ENCODE assay signal across 18 cellular contexts in the genomic region with DNA sequence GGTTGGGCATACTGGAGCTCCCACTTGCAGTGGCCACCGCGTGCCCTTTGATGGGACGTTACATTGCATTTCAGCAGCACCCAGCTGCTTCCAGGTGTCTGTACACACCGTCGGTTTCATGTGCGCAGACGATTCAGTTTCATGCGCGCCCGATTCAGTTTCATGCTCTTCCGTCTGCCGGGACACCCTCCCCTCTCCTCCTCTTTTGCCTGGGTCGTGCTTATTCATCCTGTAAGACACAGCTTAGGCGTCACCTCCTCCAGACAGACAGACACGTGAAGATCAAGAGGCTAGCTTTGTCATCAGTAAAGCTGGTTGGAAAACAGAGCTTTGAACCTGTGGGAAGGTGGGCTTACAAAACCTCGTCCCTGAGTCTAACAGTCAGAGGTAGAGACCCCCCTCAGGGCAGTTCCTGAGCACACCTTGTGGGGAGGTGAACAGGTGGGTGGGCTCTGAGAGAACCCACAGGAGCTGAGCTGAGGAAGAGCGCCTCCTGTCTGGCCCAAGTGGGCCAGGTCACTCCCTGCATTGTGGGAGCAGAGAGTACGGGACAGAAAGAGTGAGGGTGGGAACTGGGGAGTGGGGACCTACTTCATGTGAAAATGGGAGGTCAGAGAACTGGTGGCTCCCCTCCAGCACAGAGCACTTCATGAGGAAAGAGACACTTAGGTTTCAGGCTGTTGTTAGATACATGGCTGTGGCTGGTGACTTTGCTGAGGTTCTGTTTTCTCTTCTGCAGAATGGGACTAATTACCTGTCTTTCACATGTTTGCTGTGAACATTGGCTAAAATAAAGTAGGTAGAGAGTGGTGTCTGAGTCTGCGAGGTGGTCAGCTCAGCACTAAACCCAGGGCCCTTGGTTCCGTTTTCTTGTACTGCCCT.
DNase-seq lines count a peak whose midpoint lies in the region; ATAC-seq, FAIRE-seq and TF ChIP-seq lines count a peak whose summit lies in the region.
"Had no signal": no experiment of that assay in that cellular context is flagged by ENCODE, and none has a peak within 500 bp of the region (broad histone marks: within the 10 kb centered on the region; RNA-seq: fewer than 3 reads in every experiment).

No MANE protein-coding gene starts in this region.

- peaks cover 0 to 41% (median 0%) of the 10 kb centered on the region in 11 experiments; a peak in 6 of 22 replicates for H3K36me3 ChIP-seq in BLaER1 treated with 17β-estradiol and CSF1 and Interleukin-3, amounts not matched to agents 10 nM and 100 nM
- H3K36me3 ChIP-seq in K562 (ENCODE audit: control insufficient read depth, insufficient read depth, low read length) (no peaks in the 10 kb centered on the region), lower lobe of right lung (no peaks in the 10 kb centered on the region)

- intact Hi-C loops in K562 (cut with micrococcal nuclease) (loop anchor here (10.0 kb wide), 1 partner anchor 76 kb away; no protein-coding TSS in a partner anchor), lower lobe of right lung (cut with DNase I) (no loop called here)

- no TSS peak for BruUV-seq in K562 (replicated peaks; lab: Mats Ljungman, UMichigan)

- H3K27me3 ChIP-seq in BLaER1 treated with 17β-estradiol and CSF1 and Interleukin-3, amounts not matched to agents 10 nM and 100 nM = no peaks in the 10 kb centered on the region
- H3K27me3 ChIP-seq in K562 (ENCODE audit: control insufficient read depth in 2 of 2, insufficient read depth in 2 of 2, low read length in 2 of 2) = no peaks in the 10 kb centered on the region; a peak in 2 of 5 replicates
- no peaks in the 10 kb centered on the region for H3K27me3 ChIP-seq in lower lobe of right lung (ENCODE audit: low read depth)

- TF ChIP-seq RAD21 in K562 (CRISPR knock-in tag; conservative IDR thresholded peaks at IDR 0.05 in 1 of 2, IDR thresholded peaks at IDR 0.05 in 1 of 2) = no peak

- no peak overlapping the region for H3K4me3 Mint-ChIP-seq in HFFc6
- H3K4me3 Mint-ChIP-seq: CD4-positive, CD25-positive, alpha-beta regulatory T cell had no signal

- 0 out of 3 replicates have a peak, but pooled peaks have one; percentile 29 for ATAC-seq in K562
- ATAC-seq in lower lobe of right lung = no peak
- ATAC-seq in HG03469 (IDR thresholded peaks at IDR 0.05; ENCODE audit: unreplicated experiment) = no peak
- ATAC-seq: GM12878 had no signal

- H3K4me1 Mint-ChIP-seq in HFFc6 (ENCODE audit: low read depth) = peaks cover 28% of the 10 kb centered on the region

- H3K4me3 ChIP-seq in BLaER1 treated with 17β-estradiol and CSF1 and Interleukin-3, amounts not matched to agents 10 nM and 100 nM = no peak overlapping the region
- H3K4me3 ChIP-seq in K562 = no peak overlapping the region
- no peak overlapping the region for H3K4me3 ChIP-seq in lower lobe of right lung
- H3K4me3 ChIP-seq: GM12878 had no signal

- in situ Hi-C loops in K562 (cut with MboI) = loop anchor here (10.0 kb wide), 1 partner anchor 166 kb away; no protein-coding TSS in a partner anchor

- H3K9me3 ChIP-seq in BLaER1 treated with 17β-estradiol and CSF1 and Interleukin-3, amounts not matched to agents 10 nM and 100 nM (replicated peaks in 1 of 11) = peaks cover 0 to 7% (median 0%) of the 10 kb centered on the region in 11 experiments; a peak in 4 of 22 replicates
- H3K9me3 ChIP-seq in K562 (replicated peaks; ENCODE audit: control insufficient read depth, insufficient read depth, low read depth, low read length) (no peaks in the 10 kb centered on the region), lower lobe of right lung (no peaks in the 10 kb centered on the region)
- H3K9me3 ChIP-seq: SK-N-SH had no signal

- peaks cover 0 to 79% (median 0%) of the 10 kb centered on the region in 11 experiments; a peak in 10 of 22 replicates for H4K20me1 ChIP-seq in BLaER1 treated with 17β-estradiol and CSF1 and Interleukin-3, amounts not matched to agents 10 nM and 100 nM
- H4K20me1 ChIP-seq in K562 (replicated peaks; ENCODE audit: control insufficient read depth, insufficient read depth, low read length) = 0 out of 2 replicates have a peak, but pooled peaks cover 10% of the 10 kb centered on the region

- WGBS in K562 (ENCODE audit: insufficient coverage, low coverage, missing lambda C conversion rate) = 65% methylated on average over 19 of the region's 20 CpGs

- DNase-seq in HFFc6 (no peak), K562 (ENCODE audit: extremely low read depth in 1 of 4, low spot score in 3 of 4) (no peak), lower lobe of right lung (peak; percentile 15), NCI-H2196 treated with DMSO at 0.1 percent for 48 hours (lab: John Stamatoyannopoulos, UW; ENCODE audit: unreplicated experiment) (no peak), T-helper 9 cell (no peak)
- DNase-seq in activated CD8-positive, alpha-beta memory T cell treated with anti-CD3 and anti-CD28 coated beads, Interleukin-2, amount 50 U/mL, for 48 hours = no peak
- DNase-seq: CD4-positive, CD25-positive, alpha-beta regulatory T cell; DMS79; KG1; NCI-H1105 treated with DMSO at 0.1 percent for 48 hours; NCI-H187; NK-92 treated with Interleukin-12 subunit alpha and Interleukin-12 subunit beta, amount 100 ng/mL, for 24 hours; Right ventricle myocardium superior; SK-N-SH had no signal

- TF ChIP-seq CTCF in HFFc6 (IDR thresholded peaks at IDR 0.05) (peak; percentile 40), K562 (IDR thresholded peaks at IDR 0.05 in 2 of 3, conservative IDR thresholded peaks at IDR 0.05 in 1 of 3; ENCODE audit: insufficient read depth in 2 of 3, low read depth in 1 of 3, low read length in 3 of 3) (peak in 1 of 3 experiments; percentile 14; a peak in 1 of 6 replicates), lower lobe of right lung (IDR thresholded peaks at IDR 0.05) (no peak)

- H3K79me2 ChIP-seq in K562 (ENCODE audit: control insufficient read depth, insufficient read depth, low read length) = no peaks in the 10 kb centered on the region

- no peak for TF ChIP-seq EP300 in K562 (IDR thresholded peaks at IDR 0.05; ENCODE audit: low read length)

- H3K4me2 ChIP-seq in BLaER1 treated with 17β-estradiol and CSF1 and Interleukin-3, amounts not matched to agents 10 nM and 100 nM = peak overlapping the region in 7 of 11 experiments; percentile 1 to 86 (median 59); a peak in 11 of 22 replicates
- no peak overlapping the region for H3K4me2 ChIP-seq in K562 (ENCODE audit: insufficient read depth, low read length)
- H3K4me2 ChIP-seq: SK-N-SH had no signal

- H3K9me3 Mint-ChIP-seq in HFFc6 = no peaks in the 10 kb centered on the region

- no peaks in the 10 kb centered on the region for H3K9me1 ChIP-seq in K562 (ENCODE audit: control insufficient read depth, insufficient read depth, low read length)

- CTCF ChIA-PET in K562 (lab: Yijun Ruan, JAX; ENCODE audit: low intra/inter-chr PET ratio) = no interaction called here

- H3K4me1 ChIP-seq in BLaER1 treated with 17β-estradiol and CSF1 and Interleukin-3, amounts not matched to agents 10 nM and 100 nM = peaks cover 9 to 66% (median 50%) of the 10 kb centered on the region in 10 experiments; a peak in 18 of 20 replicates
- peaks cover 9 to 10% of the 10 kb centered on the region in 2 experiments; a peak in 4 of 5 replicates for H3K4me1 ChIP-seq in K562 (replicated peaks in 1 of 2; ENCODE audit: control insufficient read depth in 2 of 2, insufficient read depth in 2 of 2, low read length in 2 of 2)
- peaks cover 31% of the 10 kb centered on the region for H3K4me1 ChIP-seq in lower lobe of right lung

- no peak overlapping the region for H2AFZ ChIP-seq in K562 (ENCODE audit: low read depth, low read length)

- H3K27ac ChIP-seq in BLaER1 treated with 17β-estradiol and CSF1 and Interleukin-3, amounts not matched to agents 10 nM and 100 nM = no peak overlapping the region
- H3K27ac ChIP-seq in K562 (ENCODE audit: extremely low read depth, low read depth, low read length) = no peak overlapping the region
- H3K27ac ChIP-seq in lower lobe of right lung = no peak overlapping the region

- H3K27me3 Mint-ChIP-seq in HFFc6 (ENCODE audit: insufficient read depth) = peaks cover 3% of the 10 kb centered on the region; the same call in 1 of the 2 replicates
- H3K27me3 Mint-ChIP-seq: CD4-positive, CD25-positive, alpha-beta regulatory T cell had no signal

- peaks cover 12% of the 10 kb centered on the region for H3K36me3 Mint-ChIP-seq in HFFc6 (ENCODE audit: low read depth)

- no peak for TF ChIP-seq POLR2A in K562 (conservative IDR thresholded peaks at IDR 0.05)

- FAIRE-seq in K562 (lab: Jason Lieb, UNC) = no peak
- FAIRE-seq: GM12878, GM18507 had no signal

- no peak overlapping the region for H3K9ac ChIP-seq in BLaER1 treated with 17β-estradiol and CSF1 and Interleukin-3, amounts not matched to agents 10 nM and 100 nM
- no peak overlapping the region for H3K9ac ChIP-seq in K562 (ENCODE audit: insufficient read depth in 1 of 2, low read depth in 2 of 2, low read length in 2 of 2)
- H3K9ac ChIP-seq: SK-N-SH had no signal

- H3K27ac Mint-ChIP-seq in HFFc6 = no peak overlapping the region
- H3K27ac Mint-ChIP-seq: CD4-positive, CD25-positive, alpha-beta regulatory T cell had no signal

- POLR2A ChIA-PET in K562 (lab: Yijun Ruan, JAX) = no interaction called here

TF ChIP-seq in K562, 482 proteins besides CTCF, POLR2A, EP300 and RAD21:
- TF ChIP-seq ZEB2 (IDR thresholded peaks at IDR 0.05) (0 out of 2 replicates have a peak, but pooled peaks have one; percentile 24), L3MBTL2 (IDR thresholded peaks at IDR 0.05) (peak; percentile 29; the same call in 1 of the 2 replicates), TRIM28 (IDR thresholded peaks at IDR 0.05) (no peak)
- TF ChIP-seq, protein P1, sequence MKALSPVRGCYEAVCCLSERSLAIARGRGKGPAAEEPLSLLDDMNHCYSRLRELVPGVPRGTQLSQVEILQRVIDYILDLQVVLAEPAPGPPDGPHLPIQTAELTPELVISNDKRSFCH (CRISPR knock-in tag; IDR thresholded peaks at IDR 0.05) = no peak
- TF ChIP-seq, protein P1 (tag; IDR thresholded peaks at IDR 0.05) = no peak
